ENCODE assay signal across 26 cellular contexts in the genomic region with DNA sequence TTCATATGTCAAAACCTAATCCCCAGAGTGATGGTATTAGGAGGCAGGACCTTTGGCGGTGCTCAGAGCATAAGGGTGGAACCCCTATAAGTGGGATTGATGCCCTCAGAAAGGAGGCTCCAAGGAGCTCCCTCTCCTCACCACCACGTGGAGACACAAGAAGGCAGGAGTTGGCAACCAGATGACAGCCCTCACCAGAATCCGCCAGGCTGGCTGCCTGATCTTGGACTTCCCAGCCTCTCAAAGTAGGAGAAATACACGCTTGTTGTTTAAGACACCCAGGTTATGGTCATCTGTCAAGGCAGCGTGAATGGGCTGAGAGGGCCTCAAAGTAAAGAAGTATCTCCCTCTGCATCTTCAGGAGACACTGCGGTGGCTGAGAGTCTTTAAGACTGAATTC.
"Had no signal": no experiment of that assay in that cellular context is flagged by ENCODE, and none has a peak within 500 bp of the region (broad histone marks: within the 10 kb centered on the region; RNA-seq: fewer than 3 reads in every experiment).

No MANE protein-coding gene starts in this region.

- H3K4me3 Mint-ChIP-seq: mesothelial cell of epicardium; natural killer cell treated with Interleukin-12 subunit alpha and Interleukin-12 subunit beta and Interleukin-15 and Interleukin-18, amount 100 ng/mL, for 72 hours; stimulated activated memory B cell treated with anti-CD40 and anti-IgM and Interleukin-4, amounts not matched to agents 10 μg/mL and 1 μg/mL and 100 μg/mL, for 72 hours; stimulated activated naive CD8-positive, alpha-beta T cell treated with anti-CD3 and anti-CD28 coated beads, Interleukin-15, amount 100 ng/mL, for 72 hours had no signal

- H3K27ac Mint-ChIP-seq: natural killer cell treated with Interleukin-12 subunit alpha and Interleukin-12 subunit beta and Interleukin-15 and Interleukin-18, amount 100 ng/mL, for 72 hours; stimulated activated memory B cell treated with anti-CD40 and anti-IgM and Interleukin-4, amounts not matched to agents 10 μg/mL and 1 μg/mL and 100 μg/mL, for 72 hours had no signal

- H3K27me3 ChIP-seq: left lung, ovary, spleen, testis, thyroid gland, transverse colon, upper lobe of left lung had no signal

- H3K27me3 Mint-ChIP-seq: naive B cell; stimulated activated memory B cell treated with anti-CD40 and anti-IgM and Interleukin-4, amounts not matched to agents 10 μg/mL and 1 μg/mL and 100 μg/mL, for 72 hours had no signal

- ATAC-seq: left cardiac atrium; left lung; lower lobe of right lung; right cardiac atrium; sciatic nerve; stimulated activated memory B cell treated with anti-CD40 and anti-IgM and Interleukin-4, amounts not matched to agents 10 μg/mL and 1 μg/mL and 100 μg/mL, for 72 hours; stimulated activated naive CD8-positive, alpha-beta T cell treated with anti-CD3 and anti-CD28 coated beads, Interleukin-15, amount 100 ng/mL, for 72 hours had no signal

- H3K9me3 ChIP-seq: left lung, lower lobe of right lung, ovary, prostate gland, spleen, testis, thyroid gland, transverse colon, upper lobe of left lung had no signal

- H3K36me3 Mint-ChIP-seq: natural killer cell treated with Interleukin-12 subunit alpha and Interleukin-12 subunit beta and Interleukin-15 and Interleukin-18, amount 100 ng/mL, for 72 hours had no signal

- H3K27ac ChIP-seq: left lung, lower lobe of right lung, prostate gland, spleen, testis, thyroid gland, transverse colon, upper lobe of left lung had no signal

- H3K4me3 ChIP-seq: left lung, lower lobe of right lung, ovary, prostate gland, spleen, testis, thyroid gland, transverse colon, upper lobe of left lung had no signal

- DNase-seq: hippocampal formation; kidney glomerular epithelial cell; left cardiac atrium; left lung; lower lobe of right lung; mammary epithelial cell; mesenchymal stem cell; naive B cell; retina; right cardiac atrium; small intestine; spleen; stimulated activated CD4-positive, alpha-beta T cell treated with anti-CD3 and anti-CD28 coated beads, Interleukin-4, amount 100 ng/mL, for 24 hours; stimulated activated CD8-positive, alpha-beta memory T cell treated with anti-CD3 and anti-CD28 coated beads, Interleukin-4, amount 100 ng/mL, for 48 hours; stimulated activated naive CD4-positive, alpha-beta T cell treated with Interleukin-2 at 50 U/mL for 16 hours; stimulated activated naive CD8-positive, alpha-beta T cell treated with anti-CD3 and anti-CD28 coated beads, Interleukin-15, amount 100 ng/mL, for 72 hours; testis; thyroid gland; transverse colon; upper lobe of left lung had no signal

- H3K9me3 Mint-ChIP-seq: natural killer cell treated with Interleukin-12 subunit alpha and Interleukin-12 subunit beta and Interleukin-15 and Interleukin-18, amount 100 ng/mL, for 72 hours; stimulated activated memory B cell treated with anti-CD40 and anti-IgM and Interleukin-4, amounts not matched to agents 10 μg/mL and 1 μg/mL and 100 μg/mL, for 72 hours; stimulated activated naive CD8-positive, alpha-beta T cell treated with anti-CD3 and anti-CD28 coated beads, Interleukin-15, amount 100 ng/mL, for 72 hours had no signal

- H3K4me1 ChIP-seq: prostate gland, transverse colon had no signal

- H3K36me3 ChIP-seq: ovary, prostate gland had no signal

- H3K4me1 Mint-ChIP-seq: stimulated activated naive CD8-positive, alpha-beta T cell treated with anti-CD3 and anti-CD28 coated beads, Interleukin-15, amount 100 ng/mL, for 72 hours had no signal
